Comparison of ENCODE assay signal across 28 cellular contexts in genomic region chr11:41716862-41717261, GRCh38.
"Had no signal": no experiment of that assay in that cellular context is flagged by ENCODE, and none has a peak within 500 bp of the region (broad histone marks: within the 10 kb centered on the region; RNA-seq: fewer than 3 reads in every experiment).

No MANE protein-coding gene starts in this region.

- H3K27me3 Mint-ChIP-seq: naive B cell; natural killer cell treated with Interleukin-12 subunit alpha and Interleukin-12 subunit beta and Interleukin-15 and Interleukin-18, amount 100 ng/mL, for 72 hours; progenitor cell of endocrine pancreas; stimulated activated naive B cell treated with anti-CD40 and anti-IgM and Interleukin-4, amounts not matched to agents 10 μg/mL and 1 μg/mL and 100 μg/mL, for 72 hours; stimulated activated naive CD8-positive, alpha-beta T cell treated with anti-CD3 and anti-CD28 coated beads, Interleukin-15, Interleukin-2, amounts not matched to agents 100 ng/mL and 50 ng/mL, for 24 hours had no signal

- H3K4me1 Mint-ChIP-seq: naive B cell; stimulated activated naive B cell treated with anti-CD40 and anti-IgM and Interleukin-4, amounts not matched to agents 10 μg/mL and 1 μg/mL and 100 μg/mL, for 72 hours had no signal

- H3K4me3 Mint-ChIP-seq: mesothelial cell of epicardium; naive B cell; natural killer cell treated with Interleukin-12 subunit alpha and Interleukin-12 subunit beta and Interleukin-15 and Interleukin-18, amount 100 ng/mL, for 72 hours; neural crest cell; stimulated activated naive B cell treated with anti-CD40 and anti-IgM and Interleukin-4, amounts not matched to agents 10 μg/mL and 1 μg/mL and 100 μg/mL, for 72 hours; stimulated activated naive CD8-positive, alpha-beta T cell treated with anti-CD3 and anti-CD28 coated beads, Interleukin-15, Interleukin-2, amounts not matched to agents 100 ng/mL and 50 ng/mL, for 24 hours had no signal

- DNase-seq: dermis blood vessel endothelial cell; effector memory CD4-positive, alpha-beta T cell; foreskin keratinocyte; glutamatergic neuron; heart right ventricle; hippocampal formation; left cardiac atrium; left lung; mesenchymal stem cell; mucosa of descending colon; naive B cell; pancreas; right lobe of liver; small intestine; stimulated activated CD4-positive, alpha-beta T cell treated with anti-CD3 and anti-CD28 coated beads, Interleukin-15, amount 100 ng/mL, for 24 hours; stimulated activated CD4-positive, alpha-beta T cell treated with anti-CD3 and anti-CD28 coated beads, Interleukin-2, amount 100 ng/mL, for 48 hours; stimulated activated naive B cell treated with anti-CD40 and anti-IgM and Interleukin-4, amounts not matched to agents 10 μg/mL and 1 μg/mL and 100 μg/mL, for 72 hours; transverse colon; upper lobe of right lung; uterus had no signal

- H3K4me3 ChIP-seq: esophagus muscularis mucosa, gastroesophageal sphincter, heart right ventricle, left lung, mucosa of descending colon, pancreas, right lobe of liver, transverse colon, upper lobe of right lung, uterus had no signal

- H3K27ac Mint-ChIP-seq: mesothelial cell of epicardium; naive B cell; natural killer cell treated with Interleukin-12 subunit alpha and Interleukin-12 subunit beta and Interleukin-15 and Interleukin-18, amount 100 ng/mL, for 72 hours; progenitor cell of endocrine pancreas; stimulated activated naive B cell treated with anti-CD40 and anti-IgM and Interleukin-4, amounts not matched to agents 10 μg/mL and 1 μg/mL and 100 μg/mL, for 72 hours; stimulated activated naive CD8-positive, alpha-beta T cell treated with anti-CD3 and anti-CD28 coated beads, Interleukin-15, Interleukin-2, amounts not matched to agents 100 ng/mL and 50 ng/mL, for 24 hours had no signal

- H3K4me1 ChIP-seq: esophagus muscularis mucosa, foreskin keratinocyte, gastroesophageal sphincter, heart right ventricle, left lung, pancreas, right lobe of liver, transverse colon, upper lobe of right lung, uterus had no signal

- H3K27me3 ChIP-seq: esophagus muscularis mucosa, foreskin keratinocyte, gastroesophageal sphincter, heart right ventricle, left lung, neutrophil, pancreas, right lobe of liver, transverse colon, upper lobe of right lung, uterus had no signal

- H3K9me3 ChIP-seq: esophagus muscularis mucosa, neutrophil, pancreas, right lobe of liver, transverse colon, upper lobe of right lung, uterus had no signal

- H3K27ac ChIP-seq: esophagus muscularis mucosa, foreskin keratinocyte, gastroesophageal sphincter, heart right ventricle, left lung, neutrophil, pancreas, right lobe of liver, transverse colon, upper lobe of right lung, uterus had no signal

- ATAC-seq: foreskin keratinocyte; gastroesophageal sphincter; heart right ventricle; left cardiac atrium; left lung; mucosa of descending colon; natural killer cell treated with Interleukin-12 subunit alpha and Interleukin-12 subunit beta and Interleukin-15 and Interleukin-18, amount 100 ng/mL, for 72 hours; pancreas; right lobe of liver; stimulated activated naive B cell treated with anti-CD40 and anti-IgM and Interleukin-4, amounts not matched to agents 10 μg/mL and 1 μg/mL and 100 μg/mL, for 72 hours; upper lobe of right lung had no signal

- H3K36me3 ChIP-seq: esophagus muscularis mucosa, gastroesophageal sphincter, heart right ventricle, left lung, neutrophil, pancreas, right lobe of liver, transverse colon, upper lobe of right lung, uterus had no signal

- H3K9me3 Mint-ChIP-seq: mesothelial cell of epicardium had no signal

- H3K36me3 Mint-ChIP-seq: mesothelial cell of epicardium; naive B cell; stimulated activated naive B cell treated with anti-CD40 and anti-IgM and Interleukin-4, amounts not matched to agents 10 μg/mL and 1 μg/mL and 100 μg/mL, for 72 hours had no signal
